In genomic region chr6:108862479-108863191, GRCh38 we compare ENCODE assay signal across 16 cellular contexts. TPM values are rescaled to one million over a fixed set of nuclear protein-coding genes. Genes with fewer than 3 reads are reported as not detected.
DNase-seq lines count a peak whose midpoint lies in the region; ATAC-seq, FAIRE-seq and TF ChIP-seq lines count a peak whose summit lies in the region.
"Had no signal": no experiment of that assay in that cellular context is flagged by ENCODE, and none has a peak within 500 bp of the region (broad histone marks: within the 10 kb centered on the region; RNA-seq: fewer than 3 reads in every experiment).

No MANE protein-coding gene starts in this region.

- no peaks in the 10 kb centered on the region for H3K27me3 Mint-ChIP-seq in activated CD8-positive, alpha-beta memory T cell treated with anti-CD3 and anti-CD28 coated beads, Interleukin-2, amount 10 ng/mL, durations not matched to agents 7 days and 5 days
- H3K27me3 Mint-ChIP-seq: activated naive CD4-positive, alpha-beta T cell treated with anti-CD3 and anti-CD28 coated beads, Interleukin-2, amount 50 U/mL, for 24 hours; brain; stimulated activated naive CD8-positive, alpha-beta T cell treated with anti-CD3 and anti-CD28 coated beads, Interleukin-15, Interleukin-2, amounts not matched to agents 100 ng/mL and 50 ng/mL, for 24 hours had no signal

- no peak overlapping the region for H3K4me3 Mint-ChIP-seq in activated CD8-positive, alpha-beta memory T cell treated with anti-CD3 and anti-CD28 coated beads, Interleukin-2, amount 10 ng/mL, durations not matched to agents 7 days and 5 days
- H3K4me3 Mint-ChIP-seq: activated naive CD4-positive, alpha-beta T cell treated with anti-CD3 and anti-CD28 coated beads, Interleukin-2, amount 50 U/mL, for 24 hours; brain; stimulated activated naive CD8-positive, alpha-beta T cell treated with anti-CD3 and anti-CD28 coated beads, Interleukin-15, Interleukin-2, amounts not matched to agents 100 ng/mL and 50 ng/mL, for 24 hours had no signal

- FAIRE-seq in HTR-8/SVneo (lab: Jason Lieb, UNC) (no peak), D721Med (lab: Jason Lieb, UNC) (no peak)

- no peaks in the 10 kb centered on the region for H3K9me3 ChIP-seq in lung (ENCODE audit: control insufficient read depth in 2 of 2, insufficient read depth in 1 of 2, low read length in 1 of 2)
- no peaks in the 10 kb centered on the region for H3K9me3 ChIP-seq in upper lobe of right lung
- H3K9me3 ChIP-seq: prostate gland had no signal

- peaks cover 41% of the 10 kb centered on the region for H3K4me1 Mint-ChIP-seq in activated CD8-positive, alpha-beta memory T cell treated with anti-CD3 and anti-CD28 coated beads, Interleukin-2, amount 10 ng/mL, durations not matched to agents 7 days and 5 days
- H3K4me1 Mint-ChIP-seq: brain had no signal

- TF ChIP-seq CTCF in lung (IDR thresholded peaks at IDR 0.05; ENCODE audit: control extremely low read depth, extremely low read depth) (no peak), upper lobe of right lung (IDR thresholded peaks at IDR 0.05) (no peak), D721Med (IDR thresholded peaks at IDR 0.05; ENCODE audit: insufficient read depth, missing control alignments) (no peak)

- H3K4me1 ChIP-seq in lung (ENCODE audit: control insufficient read depth in 2 of 2, insufficient read depth in 2 of 2, low read length in 2 of 2), result peaks cover 0 to 2% of the 10 kb centered on the region in 2 donors
- no peaks in the 10 kb centered on the region for H3K4me1 ChIP-seq in upper lobe of right lung
- H3K4me1 ChIP-seq: prostate gland had no signal

- CTCF ChIA-PET in activated CD8-positive, alpha-beta memory T cell treated with anti-CD3 and anti-CD28 coated beads, Interleukin-2, amount 10 ng/mL, durations not matched to agents 7 days and 5 days (lab: Charles Lee), result interaction anchor here (1.3 kb wide), 1 partner anchor 10 kb away, joined by 3 read pairs; no protein-coding TSS in a partner anchor

- intact Hi-C loops in upper lobe of right lung (cut with DNase I), result no loop called here

- peaks cover 51% of the 10 kb centered on the region for H3K36me3 Mint-ChIP-seq in activated CD8-positive, alpha-beta memory T cell treated with anti-CD3 and anti-CD28 coated beads, Interleukin-2, amount 10 ng/mL, durations not matched to agents 7 days and 5 days

- peaks cover 2 to 9% of the 10 kb centered on the region in 2 donors for H3K36me3 ChIP-seq in lung (ENCODE audit: control insufficient read depth in 2 of 2, insufficient read depth in 2 of 2, low read length in 2 of 2)
- peaks cover 21% of the 10 kb centered on the region for H3K36me3 ChIP-seq in upper lobe of right lung
- H3K36me3 ChIP-seq: prostate gland had no signal

- no peaks in the 10 kb centered on the region for H3K27me3 ChIP-seq in lung (ENCODE audit: control insufficient read depth, insufficient read depth)
- H3K27me3 ChIP-seq in upper lobe of right lung, result no peaks in the 10 kb centered on the region

- DNase-seq in activated CD8-positive, alpha-beta memory T cell treated with anti-CD3 and anti-CD28 coated beads, Interleukin-2, amount 10 ng/mL, durations not matched to agents 7 days and 5 days, result no peak
- DNase-seq in activated CD8-positive, alpha-beta memory T cell treated with anti-CD3 and anti-CD28 coated beads, Interleukin-2, amount 50 U/mL, for 48 hours, result no peak
- DNase-seq in globus pallidus (ENCODE audit: low spot score), result peak; percentile 54
- no peak for DNase-seq in lung (ENCODE audit: low spot score)
- DNase-seq in upper lobe of right lung, result peak; percentile 76
- DNase-seq in HTR-8/SVneo (ENCODE audit: insufficient read length, low spot score), result no peak
- no peak for DNase-seq in HK-2 (ENCODE audit: unreplicated experiment)
- DNase-seq in D721Med (ENCODE audit: insufficient read length, low spot score), result no peak
- DNase-seq: NCI-H1092 treated with DMSO at 0.1 percent for 48 hours; NCI-H748 treated with DMSO at 0.1 percent for 48 hours; RPMI8226; stimulated activated CD4-positive, alpha-beta T cell treated with anti-CD3 and anti-CD28 coated beads, Interleukin-15, amount 100 ng/mL, for 24 hours had no signal

- H3K9me3 Mint-ChIP-seq in activated CD8-positive, alpha-beta memory T cell treated with anti-CD3 and anti-CD28 coated beads, Interleukin-2, amount 10 ng/mL, durations not matched to agents 7 days and 5 days (ENCODE audit: low read depth), result no peaks in the 10 kb centered on the region
- H3K9me3 Mint-ChIP-seq: activated naive CD4-positive, alpha-beta T cell treated with anti-CD3 and anti-CD28 coated beads, Interleukin-2, amount 50 U/mL, for 24 hours; stimulated activated naive CD8-positive, alpha-beta T cell treated with anti-CD3 and anti-CD28 coated beads, Interleukin-15, Interleukin-2, amounts not matched to agents 100 ng/mL and 50 ng/mL, for 24 hours had no signal

- ATAC-seq in activated CD8-positive, alpha-beta memory T cell treated with anti-CD3 and anti-CD28 coated beads, Interleukin-2, amount 10 ng/mL, durations not matched to agents 7 days and 5 days, result no peak
- peak; percentile 62 for ATAC-seq in lung (ENCODE audit: insufficient read depth, low FRiP score)
- peak; percentile 97 for ATAC-seq in upper lobe of right lung

- H3K4me3 ChIP-seq in lung (no peak overlapping the region), upper lobe of right lung (no peak overlapping the region)
- H3K4me3 ChIP-seq: prostate gland had no signal

- peak overlapping the region; percentile 59 for H3K27ac Mint-ChIP-seq in activated CD8-positive, alpha-beta memory T cell treated with anti-CD3 and anti-CD28 coated beads, Interleukin-2, amount 10 ng/mL, durations not matched to agents 7 days and 5 days
- H3K27ac Mint-ChIP-seq: activated naive CD4-positive, alpha-beta T cell treated with anti-CD3 and anti-CD28 coated beads, Interleukin-2, amount 50 U/mL, for 24 hours; brain; stimulated activated naive CD8-positive, alpha-beta T cell treated with anti-CD3 and anti-CD28 coated beads, Interleukin-15, Interleukin-2, amounts not matched to agents 100 ng/mL and 50 ng/mL, for 24 hours had no signal

- WGBS in lung, 2 donors, result 37 to 71% methylated on average over 4 of the region's 4 CpGs

- H3K27ac ChIP-seq in lung (ENCODE audit: low read depth in 1 of 2, low read length in 1 of 2), result no peak overlapping the region
- H3K27ac ChIP-seq in upper lobe of right lung, result no peak overlapping the region
- H3K27ac ChIP-seq: prostate gland had no signal

RNA-seq across cellular contexts. Expression of gene ARMC2, which starts 14.4 kb away (rescaled TPM):
- 10 to 100 TPM; 10.8 to 19.2 TPM for total RNA-seq in activated CD8-positive, alpha-beta memory T cell treated with anti-CD3 and anti-CD28 coated beads, Interleukin-2, amount 10 ng/mL, durations not matched to agents 7 days and 5 days
- total RNA-seq in lung, result 10 to 100 TPM; 11.7 to 16.5 TPM
- polyA plus RNA-seq in lung, result 1 to 10 TPM; 2.9 to 3.0 TPM
- 5.8 TPM for total RNA-seq in upper lobe of right lung

Comparison
In these comparisons a context has a peak if more than half of its experiments do, and no peak if none do; other contexts are left out.
1. DNase-seq: peak in globus pallidus (single experiment) and upper lobe of right lung (single experiment); none in activated CD8-positive, alpha-beta memory T cell treated with anti-CD3 and anti-CD28 coated beads, Interleukin-2, amount 10 ng/mL, durations not matched to agents 7 days and 5 days (single experiment), activated CD8-positive, alpha-beta memory T cell treated with anti-CD3 and anti-CD28 coated beads, Interleukin-2, amount 50 U/mL, for 48 hours (single experiment), lung (single experiment), HTR-8/SVneo (single experiment), HK-2 (single experiment) and D721Med (single experiment).